9 cellular contexts compared by ENCODE assay signal in the genomic region with DNA sequence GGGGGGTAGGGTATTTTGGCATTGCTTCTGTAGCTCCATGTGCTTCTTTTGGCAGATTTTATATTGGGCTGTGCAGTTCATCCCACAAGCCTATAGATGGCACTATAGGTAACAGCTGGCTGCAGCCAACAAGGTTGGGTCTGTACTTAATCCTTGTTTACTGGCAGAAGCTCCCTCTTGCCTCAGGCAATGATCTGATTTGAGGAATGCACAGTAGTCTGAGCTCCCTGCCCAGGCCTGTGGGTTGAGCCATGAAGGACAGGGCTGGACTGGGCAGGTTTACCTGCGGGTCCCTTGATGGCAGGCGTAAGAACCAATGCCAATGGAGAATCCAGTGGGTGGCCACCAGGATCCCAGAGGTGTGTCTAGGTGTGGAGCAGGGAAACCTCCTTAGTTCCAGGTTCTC. TPM values are rescaled to one million over a fixed set of nuclear protein-coding genes. Genes with fewer than 3 reads are reported as not detected.
DNase-seq lines count a peak whose midpoint lies in the region; ATAC-seq, FAIRE-seq and TF ChIP-seq lines count a peak whose summit lies in the region.
"Had no signal": no experiment of that assay in that cellular context is flagged by ENCODE, and none has a peak within 500 bp of the region (broad histone marks: within the 10 kb centered on the region; RNA-seq: fewer than 3 reads in every experiment).

No MANE protein-coding gene starts in this region.

- H3K4me2 ChIP-seq in GM12878 (ENCODE audit: control insufficient read depth, insufficient read depth), result no peak overlapping the region

- intact Hi-C loops in GM12878 (cut with micrococcal nuclease; ENCODE audit: unreplicated experiment), result loop anchor here (1.0 kb wide), 1 partner anchor 311 kb away; no protein-coding TSS in a partner anchor

- H3K79me2 ChIP-seq in GM12878 (ENCODE audit: control insufficient read depth, insufficient read depth, low read length), result no peaks in the 10 kb centered on the region

- SMC1A ChIA-PET in GM12878 (lab: Charles Lee; ENCODE audit: uncharacterized antibody, unreplicated experiment), result interaction anchor here (0.8 to 2.1 kb wide), 7 partner anchors 11 to 489 kb away, joined by 3 to 13 read pairs (median 3); no protein-coding TSS in a partner anchor

- no peak for TF ChIP-seq POLR2A in GM12878 (IDR thresholded peaks at IDR 0.05; ENCODE audit: low read depth, low read length)

- RAD21 ChIA-PET in GM12878 (lab: Charles Lee; ENCODE audit: unreplicated experiment), result interaction anchor here (0.6 to 2.1 kb wide), 6 partner anchors 24 to 851 kb away, joined by 3 to 7 read pairs (median 3); no protein-coding TSS in a partner anchor

- 18% methylated on average over 2 of the region's 2 CpGs for WGBS in GM12878 (ENCODE audit: insufficient coverage, insufficient replicate concordance, low lambda C conversion rate, missing lambda C conversion rate)

- no peak overlapping the region for H3K9ac ChIP-seq in GM12878 (ENCODE audit: control insufficient read depth, insufficient read depth, low read length)

- ATAC-seq in GM12878, result peak; percentile 75
- peak; percentile 93 for ATAC-seq in left lobe of liver
- no peak for ATAC-seq in GM19452 (IDR thresholded peaks at IDR 0.05; ENCODE audit: unreplicated experiment)

- peak; percentile 69 to 87 (median 87) for TF ChIP-seq CTCF in GM12878 (IDR thresholded peaks at IDR 0.05 in 2 of 3, conservative IDR thresholded peaks at IDR 0.05 in 1 of 3; ENCODE audit: control insufficient read depth in 2 of 3, extremely low read depth in 1 of 3, insufficient read depth in 1 of 3, low read depth in 3 of 3, low read length in 3 of 3)

- no peaks in the 10 kb centered on the region; a peak in 1 of 4 replicates for H3K27me3 ChIP-seq in GM12878 (replicated peaks in 1 of 2; ENCODE audit: control insufficient read depth in 2 of 2, insufficient read depth in 2 of 2, low read length in 1 of 2)

- FAIRE-seq in GM12878 (lab: Jason Lieb, UNC), result peak; percentile 88

- H4K20me1 ChIP-seq in GM12878 (ENCODE audit: control insufficient read depth, insufficient read depth), result no peaks in the 10 kb centered on the region

- no peak overlapping the region for H3K27ac ChIP-seq in GM12878 (ENCODE audit: control insufficient read depth, insufficient read depth)

- H3K36me3 ChIP-seq in GM12878 (ENCODE audit: control insufficient read depth in 2 of 2, insufficient read depth in 2 of 2, low read length in 1 of 2), result no peaks in the 10 kb centered on the region

- no peak overlapping the region for H2AFZ ChIP-seq in GM12878 (ENCODE audit: control insufficient read depth, low read depth, low read length)

- H3K9me3 ChIP-seq in GM12878 (replicated peaks; ENCODE audit: control insufficient read depth, insufficient read depth, low read length), result no peaks in the 10 kb centered on the region

- no peaks in the 10 kb centered on the region for H3K4me1 ChIP-seq in GM12878 (ENCODE audit: control insufficient read depth, insufficient read depth, low read length)

- DNase-seq in NCI-H345 (lab: John Stamatoyannopoulos, UW) (peak; percentile 27), NCI-H345 treated with DMSO at 0.1 percent for 48 hours (lab: John Stamatoyannopoulos, UW; ENCODE audit: unreplicated experiment) (no peak), H4 (ENCODE audit: low spot score) (peak; percentile 41), NCI-H748 treated with DMSO at 0.1 percent for 48 hours (lab: John Stamatoyannopoulos, UW) (peak; percentile 49), GM12878 (ENCODE audit: low read depth, low spot score) (no peak), left lobe of liver (ENCODE audit: low spot score) (no peak), mesenteric fat pad (ENCODE audit: low spot score) (no peak)

- peak; percentile 54 for TF ChIP-seq RAD21 in GM12878 (IDR thresholded peaks at IDR 0.05; ENCODE audit: insufficient read depth, low read depth, low read length)

- POLR2A ChIA-PET in GM12878 (lab: Charles Lee), result no interaction called here

- no TSS peak for BruUV-seq in GM12878 (replicated peaks; lab: Mats Ljungman, UMichigan)

- TF ChIP-seq EP300 in GM12878 (IDR thresholded peaks at IDR 0.05; ENCODE audit: borderline replicate concordance in 1 of 2, control insufficient read depth in 1 of 2, low read depth in 2 of 2, low read length in 2 of 2), result no peak

- CTCF ChIA-PET in GM12878 (lab: Yijun Ruan, JAX), result interaction anchor here (0.6 to 2.1 kb wide), 23 partner anchors 10 to 851 kb away, joined by 3 to 28 read pairs (median 4); a partner anchor contains a TSS

- no peak overlapping the region for H3K4me3 ChIP-seq in GM12878

- in situ Hi-C loops in GM12878 (cut with MboI), result no loop called here

RNA-seq across cellular contexts. Expression of a gene that starts 11.7 kb away (rescaled TPM):
- total RNA-seq in H4 (2014; rRNA removed; shearing (Covaris generic)), result not detected in 2 replicates
- total RNA-seq in GM12878 (2013; cell fraction: nucleolus; rRNA removed), result 1.6 and 1.8 TPM in 2 replicates
- not detected in 2 replicates for total RNA-seq in GM12878 (2014; rRNA removed)
- not detected in 2 replicates for total RNA-seq in GM12878 (2014; rRNA removed; fragmentation: Illumina TruSeq; extraction: Trizol)
- not detected in 2 replicates for total RNA-seq in GM12878 (2021)
- not detected for polyA plus RNA-seq in GM12878 (2011; ENCODE audit: low read depth)
- 0.07 and 0.16 TPM in 2 replicates for polyA plus RNA-seq in GM12878 (2011; rRNA removed)
- polyA plus RNA-seq in GM12878 (2011; cell fraction: cytosol; rRNA removed), result 0.18 TPM in 1 of 2 replicates, not detected in the other
- polyA plus RNA-seq in GM12878 (2011; cell fraction: nucleus; rRNA removed), result 0.25 and 0.30 TPM in 2 replicates
- not detected in 2 replicates for polyA plus RNA-seq in GM12878 (2012)
- not detected in 2 replicates for polyA plus RNA-seq in GM12878 (2014; fragmentation: Illumina TruSeq; extraction: Trizol)
- not detected for polyA plus RNA-seq in GM12878 (2014; fragmentation: Nextera tagmentation; extraction: Ambion mirVana)
- not detected in 2 replicates for polyA plus RNA-seq in GM12878 (2014; rRNA removed)
- polyA plus RNA-seq in GM12878 (2016; fragmentation: Nextera tagmentation; extraction: Ambion mirVana), result not detected
- polyA minus RNA-seq in GM12878 (2011; rRNA and poly(A)+ RNA removed), result 0.80 and 1.1 TPM in 2 replicates
- polyA minus RNA-seq in GM12878 (2011; cell fraction: cytosol; rRNA and poly(A)+ RNA removed), result not detected in 2 replicates
- 2.0 and 2.2 TPM in 2 replicates for polyA minus RNA-seq in GM12878 (2011; cell fraction: nucleus; rRNA and poly(A)+ RNA removed)
- total RNA-seq in left lobe of liver, result not detected
- total RNA-seq in mesenteric fat pad, result not detected
- total RNA-seq: temporal lobe had no signal

RNA-seq across cellular contexts. Expression of a gene that starts 20.1 kb away (rescaled TPM):
- total RNA-seq in H4 (2014; rRNA removed; shearing (Covaris generic)), result not detected in 2 replicates
- 1.0 and 1.4 TPM in 2 replicates for total RNA-seq in GM12878 (2013; cell fraction: nucleolus; rRNA removed)
- total RNA-seq in GM12878 (2014; rRNA removed) (not detected in 2 replicates), GM12878 (2014; rRNA removed; fragmentation: Illumina TruSeq; extraction: Trizol) (not detected in 2 replicates), GM12878 (2021) (not detected in 2 replicates), left lobe of liver (not detected), mesenteric fat pad (not detected)
- not detected for polyA plus RNA-seq in GM12878 (2011; ENCODE audit: low read depth)
- polyA plus RNA-seq in GM12878 (2011; rRNA removed) (0.12 and 0.19 TPM in 2 replicates), GM12878 (2014; fragmentation: Illumina TruSeq; extraction: Trizol) (not detected in 2 replicates), GM12878 (2014; fragmentation: Nextera tagmentation; extraction: Ambion mirVana) (not detected), GM12878 (2014; rRNA removed) (not detected in 2 replicates), GM12878 (2016; fragmentation: Nextera tagmentation; extraction: Ambion mirVana) (not detected)
- polyA plus RNA-seq in GM12878 (2011; cell fraction: cytosol; rRNA removed), result 0.22 TPM in 1 of 2 replicates, not detected in the other
- 1.0 TPM in 1 of 2 replicates, not detected in the other for polyA plus RNA-seq in GM12878 (2011; cell fraction: nucleus; rRNA removed)
- polyA plus RNA-seq in GM12878 (2012), result not detected in 2 replicates
- polyA minus RNA-seq in GM12878 (2011; rRNA and poly(A)+ RNA removed), result 1.8 and 1.9 TPM in 2 replicates
- polyA minus RNA-seq in GM12878 (2011; cell fraction: cytosol; rRNA and poly(A)+ RNA removed), result not detected in 2 replicates
- polyA minus RNA-seq in GM12878 (2011; cell fraction: nucleus; rRNA and poly(A)+ RNA removed), result 1.4 and 1.5 TPM in 2 replicates
- total RNA-seq: temporal lobe had no signal

RNA-seq across cellular contexts. Expression of a gene that starts 21.2 kb away (rescaled TPM):
- total RNA-seq in H4 (2014; rRNA removed; shearing (Covaris generic)), result not detected in 2 replicates
- total RNA-seq in GM12878 (2013; cell fraction: nucleolus; rRNA removed), result not detected in 2 replicates
- total RNA-seq in GM12878 (2014; rRNA removed) (not detected in 2 replicates), GM12878 (2014; rRNA removed; fragmentation: Illumina TruSeq; extraction: Trizol) (not detected in 2 replicates), GM12878 (2021) (not detected in 2 replicates), left lobe of liver (not detected), mesenteric fat pad (not detected)
- not detected for polyA plus RNA-seq in GM12878 (2011; ENCODE audit: low read depth)
- polyA plus RNA-seq in GM12878 (2011; rRNA removed) (0.07 TPM in 1 of 2 replicates, not detected in the other), GM12878 (2014; fragmentation: Illumina TruSeq; extraction: Trizol) (not detected in 2 replicates), GM12878 (2014; fragmentation: Nextera tagmentation; extraction: Ambion mirVana) (not detected), GM12878 (2014; rRNA removed) (not detected in 2 replicates), GM12878 (2016; fragmentation: Nextera tagmentation; extraction: Ambion mirVana) (not detected)
- not detected in 2 replicates for polyA plus RNA-seq in GM12878 (2011; cell fraction: cytosol; rRNA removed)
- polyA plus RNA-seq in GM12878 (2011; cell fraction: nucleus; rRNA removed), result not detected in 2 replicates
- not detected in 2 replicates for polyA plus RNA-seq in GM12878 (2012)
- polyA minus RNA-seq in GM12878 (2011; rRNA and poly(A)+ RNA removed), result not detected in 2 replicates
- not detected in 2 replicates for polyA minus RNA-seq in GM12878 (2011; cell fraction: cytosol; rRNA and poly(A)+ RNA removed)
- polyA minus RNA-seq in GM12878 (2011; cell fraction: nucleus; rRNA and poly(A)+ RNA removed), result not detected in 2 replicates
- total RNA-seq: temporal lobe had no signal

RNA-seq across cellular contexts. Expression of a gene that starts 28.2 kb away (rescaled TPM):
- not detected in 2 replicates for total RNA-seq in H4 (2014; rRNA removed; shearing (Covaris generic))
- total RNA-seq in GM12878 (2013; cell fraction: nucleolus; rRNA removed), result not detected in 2 replicates
- not detected in 2 replicates for total RNA-seq in GM12878 (2014; rRNA removed)
- not detected in 2 replicates for total RNA-seq in GM12878 (2014; rRNA removed; fragmentation: Illumina TruSeq; extraction: Trizol)
- not detected in 2 replicates for total RNA-seq in GM12878 (2021)
- polyA plus RNA-seq in GM12878 (2011; ENCODE audit: low read depth), result not detected
- polyA plus RNA-seq in GM12878 (2011; rRNA removed), result not detected in 2 replicates
- polyA plus RNA-seq in GM12878 (2011; cell fraction: cytosol; rRNA removed), result not detected in 2 replicates
- polyA plus RNA-seq in GM12878 (2011; cell fraction: nucleus; rRNA removed), result not detected in 2 replicates
- polyA plus RNA-seq in GM12878 (2012), result not detected in 2 replicates
- not detected in 2 replicates for polyA plus RNA-seq in GM12878 (2014; fragmentation: Illumina TruSeq; extraction: Trizol)
- not detected for polyA plus RNA-seq in GM12878 (2014; fragmentation: Nextera tagmentation; extraction: Ambion mirVana)
- polyA plus RNA-seq in GM12878 (2014; rRNA removed), result not detected in 2 replicates
- polyA plus RNA-seq in GM12878 (2016; fragmentation: Nextera tagmentation; extraction: Ambion mirVana), result not detected
- not detected in 2 replicates for polyA minus RNA-seq in GM12878 (2011; rRNA and poly(A)+ RNA removed)
- polyA minus RNA-seq in GM12878 (2011; cell fraction: cytosol; rRNA and poly(A)+ RNA removed), result not detected in 2 replicates
- not detected in 2 replicates for polyA minus RNA-seq in GM12878 (2011; cell fraction: nucleus; rRNA and poly(A)+ RNA removed)
- not detected for total RNA-seq in left lobe of liver
- not detected for total RNA-seq in mesenteric fat pad
- total RNA-seq: temporal lobe had no signal

RNA-seq across cellular contexts. Expression of a gene that starts 54.0 kb away (rescaled TPM):
- total RNA-seq in H4 (2014; rRNA removed; shearing (Covaris generic)), result not detected in 2 replicates
- 1.4 and 2.3 TPM in 2 replicates for total RNA-seq in GM12878 (2013; cell fraction: nucleolus; rRNA removed)
- total RNA-seq in GM12878 (2014; rRNA removed) (0.11 TPM in 1 of 2 replicates, not detected in the other), GM12878 (2014; rRNA removed; fragmentation: Illumina TruSeq; extraction: Trizol) (not detected in 2 replicates), GM12878 (2021) (not detected in 2 replicates), left lobe of liver (not detected), mesenteric fat pad (not detected)
- polyA plus RNA-seq in GM12878 (2011; ENCODE audit: low read depth), result not detected
- polyA plus RNA-seq in GM12878 (2011; rRNA removed) (0.08 TPM in 1 of 2 replicates, not detected in the other), GM12878 (2014; fragmentation: Illumina TruSeq; extraction: Trizol) (not detected in 2 replicates), GM12878 (2014; fragmentation: Nextera tagmentation; extraction: Ambion mirVana) (not detected), GM12878 (2014; rRNA removed) (not detected in 2 replicates), GM12878 (2016; fragmentation: Nextera tagmentation; extraction: Ambion mirVana) (not detected)
- not detected in 2 replicates for polyA plus RNA-seq in GM12878 (2011; cell fraction: cytosol; rRNA removed)
- polyA plus RNA-seq in GM12878 (2011; cell fraction: nucleus; rRNA removed), result 0.48 TPM in 1 of 2 replicates, not detected in the other
- not detected in 2 replicates for polyA plus RNA-seq in GM12878 (2012)
- polyA minus RNA-seq in GM12878 (2011; rRNA and poly(A)+ RNA removed), result 0.44 and 0.62 TPM in 2 replicates
- polyA minus RNA-seq in GM12878 (2011; cell fraction: cytosol; rRNA and poly(A)+ RNA removed), result not detected in 2 replicates
- 0.85 and 1.6 TPM in 2 replicates for polyA minus RNA-seq in GM12878 (2011; cell fraction: nucleus; rRNA and poly(A)+ RNA removed)
- total RNA-seq: temporal lobe had no signal

Comparison
In these comparisons a context has a peak if more than half of its experiments do, and no peak if none do; other contexts are left out.
1. DNase-seq: peak in NCI-H345 (single experiment), H4 (single experiment) and NCI-H748 treated with DMSO at 0.1 percent for 48 hours (single experiment); none in NCI-H345 treated with DMSO at 0.1 percent for 48 hours (single experiment), GM12878 (single experiment), left lobe of liver (single experiment) and mesenteric fat pad (single experiment).